ENCODE assay signal across 8 cellular contexts in the genomic region with DNA sequence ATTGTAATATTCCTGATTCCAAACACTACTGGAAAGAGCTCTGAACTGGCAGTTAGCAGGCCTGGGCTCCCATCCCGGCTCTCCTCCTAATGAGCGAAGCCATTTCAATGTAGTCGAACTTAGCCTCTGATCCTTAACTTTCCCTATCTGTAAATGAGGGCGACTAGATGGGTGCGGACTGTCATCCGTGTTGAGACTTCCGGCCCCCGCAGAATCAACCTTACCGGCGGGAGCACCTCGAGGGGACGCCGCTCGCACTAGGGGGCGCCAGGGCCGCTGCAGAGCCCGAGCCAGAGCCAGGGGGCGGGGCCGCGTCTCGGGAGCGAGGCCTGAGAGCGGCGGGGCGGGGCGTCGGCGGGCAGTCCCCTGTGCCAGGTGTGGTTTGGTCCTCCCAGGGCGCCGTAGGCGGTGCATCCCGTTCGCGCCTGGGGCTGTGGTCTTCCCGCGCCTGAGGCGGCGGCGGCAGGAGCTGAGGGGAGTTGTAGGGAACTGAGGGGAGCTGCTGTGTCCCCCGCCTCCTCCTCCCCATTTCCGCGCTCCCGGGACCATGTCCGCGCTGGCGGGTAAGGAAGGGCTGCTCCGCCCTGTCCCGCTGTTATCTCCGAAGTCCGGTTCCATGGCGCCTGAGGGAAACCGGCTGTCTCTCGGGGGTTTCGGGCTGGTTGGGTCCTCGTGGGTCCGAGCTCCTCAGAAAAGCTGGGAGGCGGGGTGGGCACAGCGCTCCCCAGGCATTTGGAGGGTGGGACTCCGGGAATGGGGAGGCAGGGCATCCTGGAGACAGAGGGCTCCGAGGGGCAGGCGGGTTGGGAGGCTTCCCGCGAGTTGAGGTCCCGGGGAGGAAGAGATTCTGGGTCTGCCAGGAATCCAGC. TPM values are rescaled to one million over a fixed set of nuclear protein-coding genes. Genes with fewer than 3 reads are reported as not detected.
DNase-seq lines count a peak whose midpoint lies in the region; ATAC-seq and TF ChIP-seq lines count a peak whose summit lies in the region.

Gene LIMK2, plus strand, starts transcription at position 437 of the 869 bp plus-strand sequence. Its CDS starts 111 bp downstream, at position 548.

- WGBS in hepatocyte (ENCODE audit: low lambda C conversion rate, missing lambda C conversion rate), result 2% methylated on average over 37 of the region's 64 CpGs

- no peaks in the 10 kb centered on the region for H4K20me1 ChIP-seq in hepatocyte (ENCODE audit: insufficient read depth, poor library complexity, severe bottlenecking)

- peak within 1 kb of the TSS; percentile 86 for H3K4me2 ChIP-seq in hepatocyte

- H3K4me3 ChIP-seq in astrocyte of the cerebellum (ENCODE audit: low read depth, low read length) (peak within 1 kb of the TSS; percentile 96), hepatocyte (peak within 1 kb of the TSS; percentile 79)

- H3K27me3 ChIP-seq in hepatocyte, result no peaks in the 10 kb centered on the region

- H3K9me2 ChIP-seq in hepatocyte (replicated peaks; ENCODE audit: insufficient read depth), result no peaks in the 10 kb centered on the region

- H2AFZ ChIP-seq in hepatocyte, result peak within 1 kb of the TSS; percentile 88

- in situ Hi-C loops in astrocyte of the cerebellum (cut with HindIII; ENCODE audit: low sequenced_read_pairs), result loop anchor here (5.0 kb wide), 1 partner anchor 35 kb away; no protein-coding TSS in a partner anchor

- DNase-seq in NCI-H2081 (lab: John Stamatoyannopoulos, UW), result peak; percentile 88 to 91
- DNase-seq in T-helper 9 cell, result peak; percentile 98
- peak; percentile 45 for DNase-seq in astrocyte of the cerebellum (ENCODE audit: low read depth)
- DNase-seq in hepatocyte (ENCODE audit: low spot score), result peak; percentile 99
- DNase-seq in retina, result peak; percentile 91

- ATAC-seq in GM18511 (IDR thresholded peaks at IDR 0.05; ENCODE audit: unreplicated experiment), result peak; percentile 90
- peak; percentile 70 for ATAC-seq in HG03025 (IDR thresholded peaks at IDR 0.05; ENCODE audit: low FRiP score, unreplicated experiment)
- ATAC-seq in HG03457 (IDR thresholded peaks at IDR 0.05; ENCODE audit: unreplicated experiment), result no peak

- no peaks in the 10 kb centered on the region for H3K9me3 ChIP-seq in hepatocyte (ENCODE audit: low read depth)

- peaks cover 29% of the 10 kb centered on the region for H3K79me2 ChIP-seq in hepatocyte

- peak within 1 kb of the TSS; percentile 48 for H3K27ac ChIP-seq in hepatocyte

- no peaks in the 10 kb centered on the region for H3K36me3 ChIP-seq in hepatocyte (replicated peaks; ENCODE audit: insufficient read depth, low read depth)

- peaks cover 6% of the 10 kb centered on the region for H3K4me1 ChIP-seq in hepatocyte (ENCODE audit: insufficient read depth)

- peak; percentile 77 for TF ChIP-seq CTCF in astrocyte of the cerebellum (IDR thresholded peaks at IDR 0.05; ENCODE audit: low read depth, low read length, missing control alignments)
- TF ChIP-seq CTCF in hepatocyte (IDR thresholded peaks at IDR 0.05; ENCODE audit: poor library complexity), result peak; percentile 96

RNA-seq across cellular contexts. Expression of gene LIMK2, which starts in this region (rescaled TPM):
- 33.0 and 45.9 TPM in 2 replicates for total RNA-seq in hepatocyte
- 49.9 and 52.6 TPM in 2 replicates for polyA plus RNA-seq in hepatocyte

Comparison
In these comparisons a context has a peak if more than half of its experiments do, and no peak if none do; other contexts are left out.
1. DNase-seq: peak in every context shown above with its lines; median percentile 99 in hepatocyte; 98 in T-helper 9 cell; 91 in retina; 90 in NCI-H2081; 45 in astrocyte of the cerebellum.